In the genomic region with DNA sequence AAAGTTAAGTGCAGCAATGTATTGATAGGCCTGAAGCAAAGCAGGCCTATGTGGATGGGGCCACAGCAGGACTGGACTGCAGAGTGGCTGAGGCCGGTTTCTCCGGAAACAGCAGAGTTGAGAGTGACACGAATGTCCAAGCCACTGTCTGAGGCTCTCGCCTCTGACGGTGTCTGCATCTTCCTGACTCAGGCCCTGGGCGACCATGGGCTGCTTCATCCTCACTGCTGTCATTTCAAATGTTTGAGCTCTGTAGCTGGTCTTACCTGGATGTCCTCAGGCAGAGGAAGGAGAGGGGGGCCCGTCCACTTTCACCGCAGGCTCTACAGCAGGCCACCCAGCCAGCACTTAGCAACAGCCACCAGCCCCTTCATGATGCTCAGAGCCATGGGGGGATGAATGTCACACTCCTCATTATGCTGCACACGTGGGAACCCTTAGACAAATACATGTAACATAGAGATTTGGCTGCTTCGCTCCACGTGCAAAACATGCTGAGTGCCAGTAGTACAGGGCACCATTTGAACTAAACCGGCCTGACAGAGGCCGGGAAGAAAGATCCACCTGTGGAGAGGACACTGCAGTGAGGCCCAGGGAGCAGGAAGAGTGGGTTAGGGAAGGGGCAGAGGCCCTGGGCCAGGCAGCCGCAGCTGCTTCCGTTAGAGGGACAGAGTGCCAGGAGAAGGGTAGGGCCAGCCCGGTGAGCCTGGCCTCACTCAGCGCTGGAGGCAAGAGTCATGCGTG, we compare ENCODE assay signal across 26 cellular contexts. TPM values are rescaled to one million over a fixed set of nuclear protein-coding genes. Genes with fewer than 3 reads are reported as not detected.
"Had no signal": no experiment of that assay in that cellular context is flagged by ENCODE, and none has a peak within 500 bp of the region (broad histone marks: within the 10 kb centered on the region; RNA-seq: fewer than 3 reads in every experiment).

No MANE protein-coding gene starts in this region.

- H3K4me1 Mint-ChIP-seq: activated B cell treated with CpG ODN at 0.5 μM for 24 hours; activated CD4-positive, alpha-beta T cell treated with anti-CD3 and anti-CD28 coated beads for 36 hours; central memory CD8-positive, alpha-beta T cell had no signal

- ATAC-seq: activated CD4-positive, alpha-beta T cell treated with anti-CD3 and anti-CD28 coated beads for 36 hours; gastroesophageal sphincter; left colon; sciatic nerve had no signal

- H3K4me1 ChIP-seq: gastroesophageal sphincter had no signal

- DNase-seq: activated B cell treated with CpG ODN at 0.5 μM for 24 hours; activated CD4-positive, alpha-beta T cell treated with anti-CD3 and anti-CD28 coated beads for 36 hours; activated CD4-positive, alpha-beta T cell treated with anti-CD3 and anti-CD28 coated beads, Interleukin-2, amount 50 U/mL, for 4 hours; activated CD8-positive, alpha-beta memory T cell treated with anti-CD3 and anti-CD28 coated beads for 24 hours; activated CD8-positive, alpha-beta memory T cell treated with anti-CD3 and anti-CD28 coated beads, Interleukin-2, amount 50 U/mL, for 4 hours; activated naive CD4-positive, alpha-beta T cell; activated T-cell treated with anti-CD3 and anti-CD28 coated beads, Interleukin-2, amount 50 U/mL, for 24 hours; cortex of kidney; left colon; midbrain; occipital lobe; small intestine; stimulated activated CD4-positive, alpha-beta T cell treated with anti-CD3 and anti-CD28 coated beads, Interleukin-15, amount 100 ng/mL, for 24 hours; stimulated activated CD8-positive, alpha-beta memory T cell treated with anti-CD3 and anti-CD28 coated beads, Interleukin-4, amount 100 ng/mL, for 48 hours; stimulated activated naive CD4-positive, alpha-beta T cell; T-helper 9 cell had no signal

- H3K27ac Mint-ChIP-seq: activated B cell treated with CpG ODN at 0.5 μM for 24 hours; activated CD4-positive, alpha-beta T cell treated with anti-CD3 and anti-CD28 coated beads for 36 hours; activated naive CD8-positive, alpha-beta T cell; activated T-cell treated with anti-CD3 and anti-CD28 coated beads, Interleukin-2, amount 50 U/mL, for 24 hours; activated T-helper 2 cell treated with anti-CD3 and anti-CD28 coated beads, Interferon-gamma antibody, Interleukin-2, Interleukin-4, amounts not matched to agents 10 μg/mL and 5 μg/mL and 100 μg/mL, durations not matched to agents 14 hours and 24 hours and 36 hours; natural killer cell treated with Interleukin-12 subunit alpha and Interleukin-12 subunit beta and Interleukin-15 and Interleukin-18, amount 100 ng/mL, for 72 hours had no signal

- H3K4me3 ChIP-seq: gastroesophageal sphincter had no signal

- H3K36me3 ChIP-seq: gastroesophageal sphincter had no signal

- H3K4me3 Mint-ChIP-seq: activated B cell treated with CpG ODN at 0.5 μM for 24 hours; activated CD4-positive, alpha-beta T cell treated with anti-CD3 and anti-CD28 coated beads for 36 hours; activated naive CD8-positive, alpha-beta T cell; activated T-cell treated with anti-CD3 and anti-CD28 coated beads, Interleukin-2, amount 50 U/mL, for 24 hours; central memory CD8-positive, alpha-beta T cell; natural killer cell treated with Interleukin-12 subunit alpha and Interleukin-12 subunit beta and Interleukin-15 and Interleukin-18, amount 100 ng/mL, for 72 hours had no signal

- H3K9me3 ChIP-seq: gastroesophageal sphincter had no signal

- H3K9me3 Mint-ChIP-seq: activated B cell treated with CpG ODN at 0.5 μM for 24 hours; activated T-cell treated with anti-CD3 and anti-CD28 coated beads, Interleukin-2, amount 50 U/mL, for 24 hours; activated T-helper 2 cell treated with anti-CD3 and anti-CD28 coated beads, Interferon-gamma antibody, Interleukin-2, Interleukin-4, amounts not matched to agents 10 μg/mL and 5 μg/mL and 100 μg/mL, durations not matched to agents 14 hours and 24 hours and 36 hours; central memory CD8-positive, alpha-beta T cell; natural killer cell treated with Interleukin-12 subunit alpha and Interleukin-12 subunit beta and Interleukin-15 and Interleukin-18, amount 100 ng/mL, for 72 hours had no signal

- H3K27ac ChIP-seq: epithelial cell of prostate, gastroesophageal sphincter had no signal

- H3K27me3 Mint-ChIP-seq: activated B cell treated with CpG ODN at 0.5 μM for 24 hours; activated naive CD8-positive, alpha-beta T cell had no signal

- FAIRE-seq: astrocyte, small intestine had no signal

- H3K36me3 Mint-ChIP-seq: activated naive CD8-positive, alpha-beta T cell; natural killer cell treated with Interleukin-12 subunit alpha and Interleukin-12 subunit beta and Interleukin-15 and Interleukin-18, amount 100 ng/mL, for 72 hours had no signal

RNA-seq across cellular contexts. Expression of a gene that starts 31.7 kb away (rescaled TPM):
- total RNA-seq: activated B cell treated with CpG ODN at 0.5 μM for 24 hours; activated CD4-positive, alpha-beta T cell treated with anti-CD3 and anti-CD28 coated beads for 36 hours; activated T-helper 2 cell treated with anti-CD3 and anti-CD28 coated beads, Interferon-gamma antibody, Interleukin-2, Interleukin-4, amounts not matched to agents 10 μg/mL and 5 μg/mL and 100 μg/mL, durations not matched to agents 14 hours and 24 hours and 36 hours; left colon; natural killer cell treated with Interleukin-12 subunit alpha and Interleukin-12 subunit beta and Interleukin-15 and Interleukin-18, amount 100 ng/mL, for 72 hours; subcutaneous adipose tissue; T-helper 1 cell treated with Interleukin-12 subunit alpha and Interleukin-12 subunit beta and Interleukin-4 antibody, amounts not matched to agents 30 ng/mL and 1 ng/mL, for 36 hours had no signal
